In the genomic region with DNA sequence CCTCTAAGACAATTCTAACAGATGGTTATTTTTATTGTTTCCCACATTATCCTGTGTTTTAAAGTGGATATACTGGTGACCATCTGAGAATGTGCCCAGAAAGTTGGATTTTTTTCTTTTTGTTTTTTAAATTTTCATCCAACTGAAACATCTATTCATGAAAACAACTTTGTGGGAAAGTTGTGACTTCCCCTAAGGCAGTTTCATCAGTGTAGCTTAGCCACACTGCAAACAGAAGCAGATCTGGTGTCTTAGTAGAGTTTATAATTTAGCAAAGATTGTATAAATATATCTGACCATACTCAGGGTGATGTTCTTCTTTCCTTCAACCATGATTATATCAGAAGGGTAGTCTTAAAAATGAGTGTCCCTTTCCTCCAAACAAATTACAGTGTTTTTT, we compare ENCODE assay signal across 32 cellular contexts.
"Had no signal": no experiment of that assay in that cellular context is flagged by ENCODE, and none has a peak within 500 bp of the region (broad histone marks: within the 10 kb centered on the region; RNA-seq: fewer than 3 reads in every experiment).

No MANE protein-coding gene starts in this region.

- H3K9me3 Mint-ChIP-seq: activated naive CD4-positive, alpha-beta T cell treated with anti-CD3 and anti-CD28 coated beads, Interleukin-2, amount 10 ng/mL, durations not matched to agents 7 days and 5 days; activated naive CD8-positive, alpha-beta T cell treated with anti-CD3 and anti-CD28 coated beads, Interleukin-2, amount 10 ng/mL, durations not matched to agents 7 days and 5 days; activated T-helper 1 cell treated with anti-CD3 and anti-CD28 coated beads, Interleukin-12 subunit alpha, Interleukin-12 subunit beta, Interleukin-2, Interleukin-4 antibody, amounts not matched to agents 30 ng/mL and 10 ng/mL and 1 ng/mL, durations not matched to agents 14 hours and 24 hours and 36 hours; brain; nephron progenitor cell; stimulated activated naive CD8-positive, alpha-beta T cell treated with anti-CD3 and anti-CD28 coated beads, Interleukin-15, Interleukin-2, amounts not matched to agents 100 ng/mL and 50 ng/mL, for 24 hours; T-helper 2 cell treated with Interferon-gamma antibody and Interleukin-4, amounts not matched to agents 5 μg/mL and 100 μg/mL, for 36 hours; type B pancreatic cell had no signal

- H3K4me1 Mint-ChIP-seq: brain, nephron progenitor cell had no signal

- H3K27ac ChIP-seq: ascending aorta, cardiac muscle cell, colonic mucosa, gastrocnemius medialis, left ventricle myocardium inferior, neutrophil, ovary, skin epidermis, uterus had no signal

- H3K27ac Mint-ChIP-seq: activated B cell treated with CpG ODN at 0.5 μM for 24 hours; activated naive CD4-positive, alpha-beta T cell treated with anti-CD3 and anti-CD28 coated beads, Interleukin-2, amount 10 ng/mL, durations not matched to agents 7 days and 5 days; activated naive CD8-positive, alpha-beta T cell treated with anti-CD3 and anti-CD28 coated beads, Interleukin-2, amount 10 ng/mL, durations not matched to agents 7 days and 5 days; activated T-helper 1 cell treated with anti-CD3 and anti-CD28 coated beads, Interleukin-12 subunit alpha, Interleukin-12 subunit beta, Interleukin-2, Interleukin-4 antibody, amounts not matched to agents 30 ng/mL and 10 ng/mL and 1 ng/mL, durations not matched to agents 14 hours and 24 hours and 36 hours; brain; nephron progenitor cell; progenitor cell of endocrine pancreas; stimulated activated effector memory CD8-positive, alpha-beta T cell treated with anti-CD3 and anti-CD28 coated beads, Interleukin-12 subunit alpha, Interleukin-12 subunit beta, amount 100 ng/mL, for 72 hours; stimulated activated naive CD8-positive, alpha-beta T cell treated with anti-CD3 and anti-CD28 coated beads, Interleukin-15, Interleukin-2, amounts not matched to agents 100 ng/mL and 50 ng/mL, for 24 hours; T-helper 2 cell treated with Interferon-gamma antibody and Interleukin-4, amounts not matched to agents 5 μg/mL and 100 μg/mL, for 36 hours; type B pancreatic cell had no signal

- H3K4me3 Mint-ChIP-seq: activated B cell treated with CpG ODN at 0.5 μM for 24 hours; activated naive CD4-positive, alpha-beta T cell treated with anti-CD3 and anti-CD28 coated beads, Interleukin-2, amount 10 ng/mL, durations not matched to agents 7 days and 5 days; activated naive CD8-positive, alpha-beta T cell treated with anti-CD3 and anti-CD28 coated beads, Interleukin-2, amount 10 ng/mL, durations not matched to agents 7 days and 5 days; activated T-helper 1 cell treated with anti-CD3 and anti-CD28 coated beads, Interleukin-12 subunit alpha, Interleukin-12 subunit beta, Interleukin-2, Interleukin-4 antibody, amounts not matched to agents 30 ng/mL and 10 ng/mL and 1 ng/mL, durations not matched to agents 14 hours and 24 hours and 36 hours; brain; nephron progenitor cell; stimulated activated effector memory CD8-positive, alpha-beta T cell treated with anti-CD3 and anti-CD28 coated beads, Interleukin-12 subunit alpha, Interleukin-12 subunit beta, amount 100 ng/mL, for 72 hours; stimulated activated naive CD8-positive, alpha-beta T cell treated with anti-CD3 and anti-CD28 coated beads, Interleukin-15, Interleukin-2, amounts not matched to agents 100 ng/mL and 50 ng/mL, for 24 hours; T-helper 2 cell treated with Interferon-gamma antibody and Interleukin-4, amounts not matched to agents 5 μg/mL and 100 μg/mL, for 36 hours; type B pancreatic cell had no signal

- H3K4me1 ChIP-seq: ascending aorta, colonic mucosa, gastrocnemius medialis, left ventricle myocardium inferior, uterus had no signal

- H3K4me3 ChIP-seq: ascending aorta, cardiac muscle cell, colonic mucosa, gastrocnemius medialis, left ventricle myocardium inferior, lung, ovary, skin epidermis, uterus had no signal

- H3K27me3 Mint-ChIP-seq: activated B cell treated with CpG ODN at 0.5 μM for 24 hours; activated naive CD4-positive, alpha-beta T cell treated with anti-CD3 and anti-CD28 coated beads, Interleukin-2, amount 10 ng/mL, durations not matched to agents 7 days and 5 days; activated naive CD8-positive, alpha-beta T cell treated with anti-CD3 and anti-CD28 coated beads, Interleukin-2, amount 10 ng/mL, durations not matched to agents 7 days and 5 days; progenitor cell of endocrine pancreas; stimulated activated naive CD8-positive, alpha-beta T cell treated with anti-CD3 and anti-CD28 coated beads, Interleukin-15, Interleukin-2, amounts not matched to agents 100 ng/mL and 50 ng/mL, for 24 hours; type B pancreatic cell had no signal

- H3K9me3 ChIP-seq: ascending aorta, colonic mucosa, gastrocnemius medialis, left ventricle myocardium inferior, neutrophil, ovary, uterus had no signal

- FAIRE-seq: islet of Langerhans had no signal

- H3K36me3 ChIP-seq: ascending aorta, cardiac muscle cell, colonic mucosa, gastrocnemius medialis, left ventricle myocardium inferior, neutrophil, ovary, uterus had no signal

- DNase-seq: activated B cell treated with CpG ODN at 0.5 μM for 24 hours; activated CD4-positive, alpha-beta T cell treated with anti-CD3 and anti-CD28 coated beads, Interleukin-2, amount 50 U/mL, for 4 hours; activated CD8-positive, alpha-beta memory T cell treated with anti-CD3 and anti-CD28 coated beads, Interleukin-2, amount 50 U/mL, for 4 hours; activated gamma-delta T cell; activated naive CD4-positive, alpha-beta T cell treated with anti-CD3 and anti-CD28 coated beads, Interleukin-2, amount 10 ng/mL, durations not matched to agents 7 days and 5 days; activated naive CD8-positive, alpha-beta T cell treated with anti-CD3 and anti-CD28 coated beads, Interleukin-2, amount 10 ng/mL, durations not matched to agents 7 days and 5 days; activated T-cell treated with anti-CD3 and anti-CD28 coated beads, Interleukin-2, amount 50 U/mL, for 1 hour; cerebellar nuclear complex; colonic mucosa; effector memory CD4-positive, alpha-beta T cell; gastrocnemius medialis; glutamatergic neuron; left ventricle myocardium inferior; nephron progenitor cell; ovary; retina; stimulated activated CD4-positive, alpha-beta T cell treated with anti-CD3 and anti-CD28 coated beads, Interleukin-4, amount 100 ng/mL, for 24 hours; uterus had no signal

- H3K27me3 ChIP-seq: ascending aorta, cardiac muscle cell, colonic mucosa, gastrocnemius medialis, neutrophil, ovary, uterus had no signal

- ATAC-seq: gastrocnemius medialis; sciatic nerve; stimulated activated effector memory CD8-positive, alpha-beta T cell treated with anti-CD3 and anti-CD28 coated beads, Interleukin-12 subunit alpha, Interleukin-12 subunit beta, amount 100 ng/mL, for 72 hours had no signal

- H3K36me3 Mint-ChIP-seq: activated naive CD4-positive, alpha-beta T cell treated with anti-CD3 and anti-CD28 coated beads, Interleukin-2, amount 10 ng/mL, durations not matched to agents 7 days and 5 days; activated naive CD8-positive, alpha-beta T cell treated with anti-CD3 and anti-CD28 coated beads, Interleukin-2, amount 10 ng/mL, durations not matched to agents 7 days and 5 days; brain; stimulated activated effector memory CD8-positive, alpha-beta T cell treated with anti-CD3 and anti-CD28 coated beads, Interleukin-12 subunit alpha, Interleukin-12 subunit beta, amount 100 ng/mL, for 72 hours; type B pancreatic cell had no signal
